In the genomic region with DNA sequence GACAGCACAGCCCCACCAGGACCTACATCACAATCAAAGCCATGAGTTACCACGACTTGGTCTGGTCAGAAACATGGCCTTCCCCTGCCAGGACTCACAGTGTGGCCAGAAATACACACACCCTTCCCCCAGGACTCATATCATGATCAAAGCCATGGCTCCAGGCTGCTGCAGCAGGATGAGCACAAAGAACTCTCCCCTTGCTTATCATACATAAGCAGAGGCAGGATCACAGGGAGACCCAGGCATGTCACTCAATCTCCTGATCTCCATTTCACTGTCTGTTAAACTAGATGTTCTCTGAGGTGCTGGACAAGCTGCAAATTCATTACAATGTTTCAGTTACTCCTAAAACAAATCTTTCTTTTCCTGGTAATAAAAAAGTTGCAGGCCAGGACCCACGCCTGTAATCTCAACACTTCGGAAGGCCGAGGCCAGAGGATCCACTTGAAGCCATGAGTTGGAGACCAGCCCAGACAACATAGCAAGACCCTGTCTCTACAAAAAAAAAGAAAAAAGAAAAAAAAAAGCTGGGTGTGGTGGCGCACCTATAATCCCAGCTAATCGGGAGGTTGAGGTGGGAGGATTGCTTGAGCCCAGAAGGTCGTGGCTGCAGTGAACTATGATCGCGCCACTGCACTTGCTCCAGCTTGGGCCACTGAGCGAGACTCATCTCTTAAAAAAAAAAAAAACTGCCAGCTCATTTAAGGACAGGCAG, we compare ENCODE assay signal across 1 cellular context.
A peak's percentile ranks its signal among the peaks of the same experiment; 100 is the strongest.
TF ChIP-seq lines count a peak whose summit lies in the region.

No MANE protein-coding gene starts in this region.

TF ChIP-seq in K562, 482 proteins besides CTCF, POLR2A, EP300 and RAD21 (continued from another document and continues in another):
- TF ChIP-seq, protein P1, sequence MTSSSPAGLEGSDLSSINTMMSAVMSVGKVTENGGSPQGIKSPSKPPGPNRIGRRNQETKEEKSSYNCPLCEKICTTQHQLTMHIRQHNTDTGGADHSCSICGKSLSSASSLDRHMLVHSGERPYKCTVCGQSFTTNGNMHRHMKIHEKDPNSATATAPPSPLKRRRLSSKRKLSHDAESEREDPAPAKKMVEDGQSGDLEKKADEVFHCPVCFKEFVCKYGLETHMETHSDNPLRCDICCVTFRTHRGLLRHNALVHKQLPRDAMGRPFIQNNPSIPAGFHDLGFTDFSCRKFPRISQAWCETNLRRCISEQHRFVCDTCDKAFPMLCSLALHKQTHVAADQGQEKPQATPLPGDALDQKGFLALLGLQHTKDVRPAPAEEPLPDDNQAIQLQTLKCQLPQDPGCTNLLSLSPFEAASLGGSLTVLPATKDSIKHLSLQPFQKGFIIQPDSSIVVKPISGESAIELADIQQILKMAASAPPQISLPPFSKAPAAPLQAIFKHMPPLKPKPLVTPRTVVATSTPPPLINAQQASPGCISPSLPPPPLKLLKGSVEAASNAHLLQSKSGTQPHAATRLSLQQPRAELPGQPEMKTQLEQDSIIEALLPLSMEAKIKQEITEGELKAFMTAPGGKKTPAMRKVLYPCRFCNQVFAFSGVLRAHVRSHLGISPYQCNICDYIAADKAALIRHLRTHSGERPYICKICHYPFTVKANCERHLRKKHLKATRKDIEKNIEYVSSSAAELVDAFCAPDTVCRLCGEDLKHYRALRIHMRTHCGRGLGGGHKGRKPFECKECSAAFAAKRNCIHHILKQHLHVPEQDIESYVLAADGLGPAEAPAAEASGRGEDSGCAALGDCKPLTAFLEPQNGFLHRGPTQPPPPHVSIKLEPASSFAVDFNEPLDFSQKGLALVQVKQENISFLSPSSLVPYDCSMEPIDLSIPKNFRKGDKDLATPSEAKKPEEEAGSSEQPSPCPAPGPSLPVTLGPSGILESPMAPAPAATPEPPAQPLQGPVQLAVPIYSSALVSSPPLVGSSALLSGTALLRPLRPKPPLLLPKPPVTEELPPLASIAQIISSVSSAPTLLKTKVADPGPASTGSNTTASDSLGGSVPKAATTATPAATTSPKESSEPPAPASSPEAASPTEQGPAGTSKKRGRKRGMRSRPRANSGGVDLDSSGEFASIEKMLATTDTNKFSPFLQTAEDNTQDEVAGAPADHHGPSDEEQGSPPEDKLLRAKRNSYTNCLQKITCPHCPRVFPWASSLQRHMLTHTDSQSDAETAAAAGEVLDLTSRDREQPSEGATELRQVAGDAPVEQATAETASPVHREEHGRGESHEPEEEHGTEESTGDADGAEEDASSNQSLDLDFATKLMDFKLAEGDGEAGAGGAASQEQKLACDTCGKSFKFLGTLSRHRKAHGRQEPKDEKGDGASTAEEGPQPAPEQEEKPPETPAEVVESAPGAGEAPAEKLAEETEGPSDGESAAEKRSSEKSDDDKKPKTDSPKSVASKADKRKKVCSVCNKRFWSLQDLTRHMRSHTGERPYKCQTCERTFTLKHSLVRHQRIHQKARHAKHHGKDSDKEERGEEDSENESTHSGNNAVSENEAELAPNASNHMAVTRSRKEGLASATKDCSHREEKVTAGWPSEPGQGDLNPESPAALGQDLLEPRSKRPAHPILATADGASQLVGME (CRISPR knock-in tag; IDR thresholded peaks at IDR 0.05) = no peak
- TF ChIP-seq SMAD4 (CRISPR knock-in tag; conservative IDR thresholded peaks at IDR 0.05) (peak; percentile 20; the same call in 1 of the 2 replicates), BCOR (IDR thresholded peaks at IDR 0.05) (no peak), CREB1 (IDR thresholded peaks at IDR 0.05) (no peak), CREB1 (CRISPR knock-in tag; IDR thresholded peaks at IDR 0.05) (no peak; the same call in 1 of the 2 replicates), CBFA2T3 (IDR thresholded peaks at IDR 0.05) (peak; percentile 94), EZH2 (IDR thresholded peaks at IDR 0.05; ENCODE audit: borderline replicate concordance, low read depth, low read length) (no peak), KAT8 (IDR thresholded peaks at IDR 0.05; ENCODE audit: low read depth) (no peak), ARID4B (CRISPR knock-in tag; IDR thresholded peaks at IDR 0.05) (no peak), MTA1 (IDR thresholded peaks at IDR 0.05; ENCODE audit: borderline replicate concordance) (no peak), BHLHE40 (IDR thresholded peaks at IDR 0.05; ENCODE audit: low read length) (no peak), U2AF2 (optimal IDR thresholded peaks at IDR 0.05; ENCODE audit: low read depth, low read length) (no peak), ZFP30 (CRISPR knock-in tag; IDR thresholded peaks at IDR 0.05; ENCODE audit: borderline replicate concordance) (no peak), ZNF121 (CRISPR knock-in tag; conservative IDR thresholded peaks at IDR 0.05) (0 out of 2 replicates have a peak, but pooled peaks have one; percentile 34), PHF20 (IDR thresholded peaks at IDR 0.05; ENCODE audit: partially characterized antibody) (no peak), E2F3 (CRISPR knock-in tag; IDR thresholded peaks at IDR 0.05) (no peak), PTTG1 (tag; IDR thresholded peaks at IDR 0.05; ENCODE audit: low read depth) (no peak), EP400 (IDR thresholded peaks at IDR 0.05) (peak; percentile 37; the same call in 1 of the 2 replicates), RFX5 (IDR thresholded peaks at IDR 0.05; ENCODE audit: low read depth, low read length) (no peak), SMAD2 (IDR thresholded peaks at IDR 0.05; ENCODE audit: low read depth, low read length) (no peak), HIVEP1 (CRISPR knock-in tag; IDR thresholded peaks at IDR 0.05) (no peak), RBM17 (IDR thresholded peaks at IDR 0.05; ENCODE audit: borderline replicate concordance, low read depth, low read length) (no peak), HNRNPUL1 (IDR thresholded peaks at IDR 0.05; ENCODE audit: low read length) (no peak), EHMT2 (IDR thresholded peaks at IDR 0.05) (no peak), MAFG (tag; conservative IDR thresholded peaks at IDR 0.05) (no peak), ZKSCAN1 (IDR thresholded peaks at IDR 0.05; ENCODE audit: low read depth, low read length) (peak; percentile 94), TOE1 (IDR thresholded peaks at IDR 0.05; ENCODE audit: borderline replicate concordance) (no peak), TOE1 (CRISPR knock-in tag; IDR thresholded peaks at IDR 0.05; ENCODE audit: borderline replicate concordance, low read depth) (no peak), POLR2AphosphoS2 (IDR thresholded peaks at IDR 0.05; ENCODE audit: low read length) (no peak), PBX2 (CRISPR knock-in tag; IDR thresholded peaks at IDR 0.05; ENCODE audit: low read depth) (peak; percentile 84), PBX2 (tag; conservative IDR thresholded peaks at IDR 0.05; ENCODE audit: low read depth) (peak; percentile 84)
- TF ChIP-seq, protein P2, sequence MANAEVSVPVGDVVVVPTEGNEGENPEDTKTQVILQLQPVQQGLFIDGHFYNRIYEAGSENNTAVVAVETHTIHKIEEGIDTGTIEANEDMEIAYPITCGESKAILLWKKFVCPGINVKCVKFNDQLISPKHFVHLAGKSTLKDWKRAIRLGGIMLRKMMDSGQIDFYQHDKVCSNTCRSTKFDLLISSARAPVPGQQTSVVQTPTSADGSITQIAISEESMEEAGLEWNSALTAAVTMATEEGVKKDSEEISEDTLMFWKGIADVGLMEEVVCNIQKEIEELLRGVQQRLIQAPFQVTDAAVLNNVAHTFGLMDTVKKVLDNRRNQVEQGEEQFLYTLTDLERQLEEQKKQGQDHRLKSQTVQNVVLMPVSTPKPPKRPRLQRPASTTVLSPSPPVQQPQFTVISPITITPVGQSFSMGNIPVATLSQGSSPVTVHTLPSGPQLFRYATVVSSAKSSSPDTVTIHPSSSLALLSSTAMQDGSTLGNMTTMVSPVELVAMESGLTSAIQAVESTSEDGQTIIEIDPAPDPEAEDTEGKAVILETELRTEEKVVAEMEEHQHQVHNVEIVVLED (CRISPR knock-in tag; IDR thresholded peaks at IDR 0.05) = no peak
- TF ChIP-seq, protein P3, sequence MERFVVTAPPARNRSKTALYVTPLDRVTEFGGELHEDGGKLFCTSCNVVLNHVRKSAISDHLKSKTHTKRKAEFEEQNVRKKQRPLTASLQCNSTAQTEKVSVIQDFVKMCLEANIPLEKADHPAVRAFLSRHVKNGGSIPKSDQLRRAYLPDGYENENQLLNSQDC (CRISPR knock-in tag; IDR thresholded peaks at IDR 0.05) = no peak
- TF ChIP-seq, protein P4, sequence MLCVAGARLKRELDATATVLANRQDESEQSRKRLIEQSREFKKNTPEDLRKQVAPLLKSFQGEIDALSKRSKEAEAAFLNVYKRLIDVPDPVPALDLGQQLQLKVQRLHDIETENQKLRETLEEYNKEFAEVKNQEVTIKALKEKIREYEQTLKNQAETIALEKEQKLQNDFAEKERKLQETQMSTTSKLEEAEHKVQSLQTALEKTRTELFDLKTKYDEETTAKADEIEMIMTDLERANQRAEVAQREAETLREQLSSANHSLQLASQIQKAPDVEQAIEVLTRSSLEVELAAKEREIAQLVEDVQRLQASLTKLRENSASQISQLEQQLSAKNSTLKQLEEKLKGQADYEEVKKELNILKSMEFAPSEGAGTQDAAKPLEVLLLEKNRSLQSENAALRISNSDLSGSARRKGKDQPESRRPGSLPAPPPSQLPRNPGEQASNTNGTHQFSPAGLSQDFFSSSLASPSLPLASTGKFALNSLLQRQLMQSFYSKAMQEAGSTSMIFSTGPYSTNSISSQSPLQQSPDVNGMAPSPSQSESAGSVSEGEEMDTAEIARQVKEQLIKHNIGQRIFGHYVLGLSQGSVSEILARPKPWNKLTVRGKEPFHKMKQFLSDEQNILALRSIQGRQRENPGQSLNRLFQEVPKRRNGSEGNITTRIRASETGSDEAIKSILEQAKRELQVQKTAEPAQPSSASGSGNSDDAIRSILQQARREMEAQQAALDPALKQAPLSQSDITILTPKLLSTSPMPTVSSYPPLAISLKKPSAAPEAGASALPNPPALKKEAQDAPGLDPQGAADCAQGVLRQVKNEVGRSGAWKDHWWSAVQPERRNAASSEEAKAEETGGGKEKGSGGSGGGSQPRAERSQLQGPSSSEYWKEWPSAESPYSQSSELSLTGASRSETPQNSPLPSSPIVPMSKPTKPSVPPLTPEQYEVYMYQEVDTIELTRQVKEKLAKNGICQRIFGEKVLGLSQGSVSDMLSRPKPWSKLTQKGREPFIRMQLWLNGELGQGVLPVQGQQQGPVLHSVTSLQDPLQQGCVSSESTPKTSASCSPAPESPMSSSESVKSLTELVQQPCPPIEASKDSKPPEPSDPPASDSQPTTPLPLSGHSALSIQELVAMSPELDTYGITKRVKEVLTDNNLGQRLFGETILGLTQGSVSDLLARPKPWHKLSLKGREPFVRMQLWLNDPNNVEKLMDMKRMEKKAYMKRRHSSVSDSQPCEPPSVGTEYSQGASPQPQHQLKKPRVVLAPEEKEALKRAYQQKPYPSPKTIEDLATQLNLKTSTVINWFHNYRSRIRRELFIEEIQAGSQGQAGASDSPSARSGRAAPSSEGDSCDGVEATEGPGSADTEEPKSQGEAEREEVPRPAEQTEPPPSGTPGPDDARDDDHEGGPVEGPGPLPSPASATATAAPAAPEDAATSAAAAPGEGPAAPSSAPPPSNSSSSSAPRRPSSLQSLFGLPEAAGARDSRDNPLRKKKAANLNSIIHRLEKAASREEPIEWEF (CRISPR knock-in tag; IDR thresholded peaks at IDR 0.05) = no peak
- TF ChIP-seq, protein P5, sequence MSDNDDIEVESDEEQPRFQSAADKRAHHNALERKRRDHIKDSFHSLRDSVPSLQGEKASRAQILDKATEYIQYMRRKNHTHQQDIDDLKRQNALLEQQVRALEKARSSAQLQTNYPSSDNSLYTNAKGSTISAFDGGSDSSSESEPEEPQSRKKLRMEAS (CRISPR knock-in tag; IDR thresholded peaks at IDR 0.05) = no peak
